13 cellular contexts compared by ENCODE assay signal in genomic region chr12:52233462-52234141, GRCh38. TPM values are rescaled to one million over a fixed set of nuclear protein-coding genes. Genes with fewer than 3 reads are reported as not detected.
DNase-seq lines count a peak whose midpoint lies in the region; ATAC-seq and TF ChIP-seq lines count a peak whose summit lies in the region.
"Had no signal": no experiment of that assay in that cellular context is flagged by ENCODE, and none has a peak within 500 bp of the region (broad histone marks: within the 10 kb centered on the region; RNA-seq: fewer than 3 reads in every experiment).

No MANE protein-coding gene starts in this region.

- no peaks in the 10 kb centered on the region for H3K9me2 ChIP-seq in hepatocyte (replicated peaks; ENCODE audit: insufficient read depth)

- peak overlapping the region; percentile 74 for H3K4me2 ChIP-seq in hepatocyte
- H3K4me2 ChIP-seq in parathyroid adenoma (ENCODE audit: low read length), result no peak overlapping the region

- 21% methylated on average over 34 of the region's 39 CpGs for WGBS in hepatocyte (ENCODE audit: low lambda C conversion rate, missing lambda C conversion rate)

- H2AFZ ChIP-seq in hepatocyte (peak overlapping the region; percentile 26), parathyroid adenoma (peak overlapping the region; percentile 80)

- TF ChIP-seq CTCF in hepatocyte (IDR thresholded peaks at IDR 0.05; ENCODE audit: poor library complexity) (no peak), parathyroid adenoma (IDR thresholded peaks at IDR 0.05) (no peak)

- ATAC-seq in T-helper 17 cell, result no peak
- no peak for ATAC-seq in GM21737 (IDR thresholded peaks at IDR 0.05; ENCODE audit: unreplicated experiment)

- H3K9me3 ChIP-seq in T-helper 17 cell (ENCODE audit: control insufficient read depth, low read length, poor library complexity, severe bottlenecking) (no peaks in the 10 kb centered on the region), hepatocyte (ENCODE audit: low read depth) (no peaks in the 10 kb centered on the region), parathyroid adenoma (ENCODE audit: control insufficient read depth, low read length) (no peaks in the 10 kb centered on the region)
- H3K9me3 ChIP-seq: neutrophil, SJSA1 had no signal

- H3K4me3 ChIP-seq in hepatocyte (no peak overlapping the region), parathyroid adenoma (ENCODE audit: low read depth, low read length) (no peak overlapping the region)
- H3K4me3 ChIP-seq: SJSA1 had no signal

- peaks cover 5% of the 10 kb centered on the region for H3K4me1 Mint-ChIP-seq in T-helper 17 cell

- H3K79me2 ChIP-seq in hepatocyte (no peaks in the 10 kb centered on the region), parathyroid adenoma (no peaks in the 10 kb centered on the region)

- H3K27me3 Mint-ChIP-seq in T-helper 17 cell, result peaks cover 69% of the 10 kb centered on the region

- peaks cover 15% of the 10 kb centered on the region for H3K36me3 Mint-ChIP-seq in T-helper 17 cell (ENCODE audit: low read depth)
- H3K36me3 Mint-ChIP-seq: CD4-positive, CD25-positive, alpha-beta regulatory T cell had no signal

- H3K4me1 ChIP-seq in hepatocyte (ENCODE audit: insufficient read depth) (peaks cover 29% of the 10 kb centered on the region), parathyroid adenoma (peaks cover 17% of the 10 kb centered on the region)

- peaks cover 15% of the 10 kb centered on the region for H3K27me3 ChIP-seq in hepatocyte
- no peaks in the 10 kb centered on the region for H3K27me3 ChIP-seq in parathyroid adenoma (ENCODE audit: control insufficient read depth, insufficient read depth, low read length)
- H3K27me3 ChIP-seq: SJSA1 had no signal

- H3K27ac Mint-ChIP-seq in T-helper 17 cell, result no peak overlapping the region
- H3K27ac Mint-ChIP-seq: CD4-positive, CD25-positive, alpha-beta regulatory T cell had no signal

- intact Hi-C loops in head of caudate nucleus (cut with DNase I), result no loop called here

- H3K4me3 Mint-ChIP-seq in T-helper 17 cell, result peak overlapping the region; percentile 57
- H3K4me3 Mint-ChIP-seq: activated CD4-positive, alpha-beta T cell treated with anti-CD3 and anti-CD28 coated beads, Interleukin-2, amount 10 ng/mL, durations not matched to agents 24 days and 14 days; CD4-positive, CD25-positive, alpha-beta regulatory T cell had no signal

- H3K27ac ChIP-seq in hepatocyte, result no peak overlapping the region
- H3K27ac ChIP-seq in parathyroid adenoma, result peak overlapping the region; percentile 72
- H3K27ac ChIP-seq: neutrophil, SJSA1 had no signal

- H3K36me3 ChIP-seq in hepatocyte (replicated peaks; ENCODE audit: insufficient read depth, low read depth), result no peaks in the 10 kb centered on the region
- no peaks in the 10 kb centered on the region for H3K36me3 ChIP-seq in parathyroid adenoma (ENCODE audit: control insufficient read depth, insufficient read depth, low read length)
- H3K36me3 ChIP-seq: neutrophil, SJSA1 had no signal

- H3K9ac ChIP-seq in parathyroid adenoma, result no peak overlapping the region

- no peaks in the 10 kb centered on the region for H4K20me1 ChIP-seq in hepatocyte (ENCODE audit: insufficient read depth, poor library complexity, severe bottlenecking)

- DNase-seq in DMS53 treated with DMSO at 0.1 percent for 48 hours (lab: John Stamatoyannopoulos, UW; ENCODE audit: unreplicated experiment), result peak; percentile 46
- DNase-seq in T-helper 17 cell, result no peak
- DNase-seq in hepatocyte (ENCODE audit: low spot score), result no peak
- no peak for DNase-seq in head of caudate nucleus
- no peak for DNase-seq in activated naive CD4-positive, alpha-beta T cell treated with Interleukin-2 at 50 U/mL for 16 hours
- DNase-seq in NCI-H524 treated with DMSO at 0.1 percent for 48 hours (lab: John Stamatoyannopoulos, UW), result no peak
- DNase-seq: activated CD4-positive, alpha-beta T cell treated with anti-CD3 and anti-CD28 coated beads, Interleukin-2, amount 10 ng/mL, durations not matched to agents 24 days and 14 days; activated gamma-delta T cell; CD4-positive, CD25-positive, alpha-beta regulatory T cell had no signal

RNA-seq across cellular contexts. Expression of gene KRT7, which starts 0.6 kb away (rescaled TPM):
- under 1 TPM in 1 of 2 donors, not detected in 1; 0.70 TPM for total RNA-seq in T-helper 17 cell
- 12.6 and 27.1 TPM in 2 replicates for total RNA-seq in hepatocyte
- polyA plus RNA-seq in hepatocyte, result 33.3 and 80.2 TPM in 2 replicates
- total RNA-seq: CD4-positive, CD25-positive, alpha-beta regulatory T cell had no signal

RNA-seq across cellular contexts. Expression of gene KRT86, which starts 40.8 kb away (rescaled TPM):
- under 1 TPM in 1 of 2 donors, not detected in 1; 0.21 TPM for total RNA-seq in T-helper 17 cell
- not detected in 2 replicates for total RNA-seq in hepatocyte
- polyA plus RNA-seq in hepatocyte, result 0.40 TPM in 1 of 2 replicates, not detected in the other
- total RNA-seq: CD4-positive, CD25-positive, alpha-beta regulatory T cell had no signal

RNA-seq across cellular contexts. Expression of gene KRT80, which starts 41.8 kb away (rescaled TPM):
- not detected for total RNA-seq in T-helper 17 cell
- total RNA-seq in hepatocyte, result 0.28 and 0.77 TPM in 2 replicates
- polyA plus RNA-seq in hepatocyte, result 1.2 and 1.5 TPM in 2 replicates
- total RNA-seq: activated CD4-positive, alpha-beta T cell treated with anti-CD3 and anti-CD28 coated beads, Interleukin-2, amount 10 ng/mL, durations not matched to agents 24 days and 14 days; CD4-positive, CD25-positive, alpha-beta regulatory T cell had no signal
- polyA plus RNA-seq: CD4-positive, CD25-positive, alpha-beta regulatory T cell had no signal

RNA-seq across cellular contexts. Expression of gene KRT81, which starts 57.7 kb away (rescaled TPM):
- total RNA-seq in T-helper 17 cell, result not detected
- not detected in 2 replicates for total RNA-seq in hepatocyte
- polyA plus RNA-seq in hepatocyte, result not detected in 2 replicates
- total RNA-seq: activated CD4-positive, alpha-beta T cell treated with anti-CD3 and anti-CD28 coated beads, Interleukin-2, amount 10 ng/mL, durations not matched to agents 24 days and 14 days; CD4-positive, CD25-positive, alpha-beta regulatory T cell had no signal
- polyA plus RNA-seq: CD4-positive, CD25-positive, alpha-beta regulatory T cell had no signal
